Comparison of ENCODE assay signal across 14 cellular contexts in the genomic region with DNA sequence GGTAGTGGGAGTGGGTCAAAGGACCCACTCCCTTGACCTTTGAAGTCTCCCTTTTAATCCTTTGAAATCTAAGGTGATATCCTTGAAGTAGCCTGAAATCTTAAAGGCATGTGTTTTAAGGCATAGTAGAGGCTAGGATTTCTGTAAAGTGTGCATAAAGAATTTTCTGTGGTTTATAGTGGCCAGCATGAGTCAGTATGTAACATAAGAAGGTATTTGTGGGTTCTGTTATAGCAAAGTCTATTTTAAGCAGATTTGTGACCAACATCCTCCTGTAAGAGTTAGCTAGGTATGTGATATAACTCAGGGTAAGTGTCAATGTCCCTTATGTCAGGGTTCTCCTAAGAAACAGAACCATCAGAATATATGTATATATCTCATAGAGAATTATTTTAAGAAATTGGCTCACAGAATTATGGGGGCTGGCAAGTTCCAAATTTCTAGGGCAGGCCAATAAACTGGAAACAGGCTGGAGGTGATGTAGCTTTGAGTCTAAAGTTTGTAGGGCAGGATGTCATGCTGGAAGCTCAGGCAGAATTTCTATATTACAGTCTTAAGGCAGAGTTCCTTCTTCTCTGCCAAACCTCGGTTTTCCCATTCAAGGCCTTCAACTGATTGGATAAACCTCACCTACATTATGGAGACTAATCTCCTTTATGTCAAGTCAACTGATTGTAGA. TPM values are rescaled to one million over a fixed set of nuclear protein-coding genes. Genes with fewer than 3 reads are reported as not detected.
A peak's percentile ranks its signal among the peaks of the same experiment; 100 is the strongest.
DNase-seq lines count a peak whose midpoint lies in the region; ATAC-seq and TF ChIP-seq lines count a peak whose summit lies in the region.
"Had no signal": no experiment of that assay in that cellular context is flagged by ENCODE, and none has a peak within 500 bp of the region (broad histone marks: within the 10 kb centered on the region; RNA-seq: fewer than 3 reads in every experiment).

No MANE protein-coding gene starts in this region.

- H3K4me3 Mint-ChIP-seq in naive thymus-derived CD4-positive, alpha-beta T cell, result no peak overlapping the region
- H3K4me3 Mint-ChIP-seq: memory B cell; T-helper 2 cell treated with Interferon-gamma antibody and Interleukin-4, amounts not matched to agents 5 μg/mL and 100 μg/mL, for 36 hours had no signal

- peaks cover 0 to 1% (median 0%) of the 10 kb centered on the region in 11 donors for H3K9me3 Mint-ChIP-seq in naive thymus-derived CD4-positive, alpha-beta T cell
- H3K9me3 Mint-ChIP-seq: memory B cell; T-helper 2 cell treated with Interferon-gamma antibody and Interleukin-4, amounts not matched to agents 5 μg/mL and 100 μg/mL, for 36 hours had no signal

- H3K9ac ChIP-seq in GM23248, result no peak overlapping the region

- no peaks in the 10 kb centered on the region for H4K20me1 ChIP-seq in GM23248 (ENCODE audit: insufficient read depth)

- H3K36me3 ChIP-seq in GM23248 (ENCODE audit: low read depth), result no peaks in the 10 kb centered on the region
- no peaks in the 10 kb centered on the region for H3K36me3 ChIP-seq in naive thymus-derived CD4-positive, alpha-beta T cell (ENCODE audit: control insufficient read depth in 2 of 3, insufficient read depth in 3 of 3, low read length in 3 of 3)

- no peaks in the 10 kb centered on the region for H3K4me1 Mint-ChIP-seq in naive thymus-derived CD4-positive, alpha-beta T cell
- H3K4me1 Mint-ChIP-seq: memory B cell had no signal

- H3K9me2 ChIP-seq in GM23248 (ENCODE audit: insufficient read depth), result no peaks in the 10 kb centered on the region

- in situ Hi-C loops in GM23248 (cut with MboI) (no loop called here), GM13977 (cut with MboI; ENCODE audit: low pct_unique_long_range_greater_than_20kb, low sequenced_read_pairs, unreplicated experiment) (no loop called here)

- no peak overlapping the region for H3K27ac Mint-ChIP-seq in naive thymus-derived CD4-positive, alpha-beta T cell
- H3K27ac Mint-ChIP-seq: memory B cell; T-helper 2 cell treated with Interferon-gamma antibody and Interleukin-4, amounts not matched to agents 5 μg/mL and 100 μg/mL, for 36 hours had no signal

- no peaks in the 10 kb centered on the region for H3K36me3 Mint-ChIP-seq in naive thymus-derived CD4-positive, alpha-beta T cell
- H3K36me3 Mint-ChIP-seq: memory B cell had no signal

- H3K27ac ChIP-seq in GM23248, result peak overlapping the region; percentile 19; the same call in 1 of the 2 replicates
- no peak overlapping the region for H3K27ac ChIP-seq in naive thymus-derived CD4-positive, alpha-beta T cell (ENCODE audit: low read depth, low read length)

- H2AFZ ChIP-seq in GM23248, result no peak overlapping the region

- H3K4me1 ChIP-seq in GM23248 (ENCODE audit: insufficient read depth), result peaks cover 14% of the 10 kb centered on the region
- no peaks in the 10 kb centered on the region for H3K4me1 ChIP-seq in naive thymus-derived CD4-positive, alpha-beta T cell (ENCODE audit: control insufficient read depth in 2 of 2, insufficient read depth in 2 of 2, low read length in 2 of 2)

- no peaks in the 10 kb centered on the region for H3K9me3 ChIP-seq in GM23248 (ENCODE audit: low read depth)
- H3K9me3 ChIP-seq in naive thymus-derived CD4-positive, alpha-beta T cell (ENCODE audit: control insufficient read depth in 2 of 3, low read length in 3 of 3), result no peaks in the 10 kb centered on the region

- DNase-seq in AG20443 (ENCODE audit: low spot score) (peak; percentile 20), GM23248 (peak; percentile 82), M059J (ENCODE audit: low read depth) (peak; percentile 82), fibroblast of mammary gland (ENCODE audit: low read depth) (peak; percentile 80), GM13977 (ENCODE audit: low spot score) (no peak), NCI-H2107 (lab: John Stamatoyannopoulos, UW) (no peak), NCI-H510A (lab: John Stamatoyannopoulos, UW) (no peak)
- DNase-seq in naive thymus-derived CD4-positive, alpha-beta T cell, result no peak
- DNase-seq: activated gamma-delta T cell, NCI-H526, trophoblast cell had no signal

- no peaks in the 10 kb centered on the region for H3K27me3 ChIP-seq in GM23248 (replicated peaks; ENCODE audit: insufficient read depth)
- H3K27me3 ChIP-seq in naive thymus-derived CD4-positive, alpha-beta T cell (ENCODE audit: control insufficient read depth in 2 of 2, insufficient read depth in 2 of 2, low read length in 2 of 2), result no peaks in the 10 kb centered on the region

- no peaks in the 10 kb centered on the region for H3K79me2 ChIP-seq in GM23248 (ENCODE audit: insufficient read depth)

- H3K4me3 ChIP-seq in GM23248, result no peak overlapping the region
- no peak overlapping the region for H3K4me3 ChIP-seq in fibroblast of mammary gland (ENCODE audit: control insufficient read depth, low read depth, low read length)
- no peak overlapping the region for H3K4me3 ChIP-seq in naive thymus-derived CD4-positive, alpha-beta T cell (ENCODE audit: low read length)

- 57 to 61% methylated on average over 1 of the region's 1 CpG for WGBS in GM23248 (ENCODE audit: low coverage in 1 of 2, low lambda C conversion rate in 2 of 2, missing lambda C conversion rate in 2 of 2), 2 experiments

- ATAC-seq in naive thymus-derived CD4-positive, alpha-beta T cell, result no peak

- POLR2A ChIA-PET in naive thymus-derived CD4-positive, alpha-beta T cell (lab: Charles Lee), result no interaction called here

- H3F3A ChIP-seq in GM23248 (ENCODE audit: insufficient read depth), result peaks cover 13% of the 10 kb centered on the region

- intact Hi-C loops in naive thymus-derived CD4-positive, alpha-beta T cell (cut with micrococcal nuclease), result no loop called here

- CTCF ChIA-PET in naive thymus-derived CD4-positive, alpha-beta T cell (lab: Charles Lee), result no interaction called here

- H3K4me2 ChIP-seq in GM23248 (ENCODE audit: unreplicated experiment), result peak overlapping the region; percentile 60

- peaks cover 0 to 5% (median 0%) of the 10 kb centered on the region in 5 donors for H3K27me3 Mint-ChIP-seq in naive thymus-derived CD4-positive, alpha-beta T cell

- TF ChIP-seq CTCF in fibroblast of mammary gland (conservative IDR thresholded peaks at IDR 0.05; ENCODE audit: control insufficient read depth, insufficient read depth, low read depth, low read length) (no peak), GM13977 (IDR thresholded peaks at IDR 0.05; ENCODE audit: extremely low read depth, insufficient read depth, missing control alignments) (no peak)

RNA-seq across cellular contexts. Expression of gene EPYC, which starts 18.7 kb away (rescaled TPM):
- total RNA-seq in GM23248 (2014; rRNA removed; shearing (Covaris generic)), result not detected in 2 replicates
- not detected in 2 replicates for polyA plus RNA-seq in GM23248 (2016; fragmentation: Nextera tagmentation; extraction: Ambion mirVana)
- 0.17 TPM in 1 of 2 replicates, not detected in the other for total RNA-seq in M059J (2014; rRNA removed; shearing (Covaris generic))
- total RNA-seq in naive thymus-derived CD4-positive, alpha-beta T cell, result not detected
- not detected for polyA plus RNA-seq in naive thymus-derived CD4-positive, alpha-beta T cell
- total RNA-seq: epithelial cell of proximal tubule had no signal

RNA-seq across cellular contexts. Expression of gene KERA, which starts 34.4 kb away (rescaled TPM):
- not detected in 2 replicates for total RNA-seq in GM23248 (2014; rRNA removed; shearing (Covaris generic))
- polyA plus RNA-seq in GM23248 (2016; fragmentation: Nextera tagmentation; extraction: Ambion mirVana), result not detected in 2 replicates
- not detected in 2 replicates for total RNA-seq in M059J (2014; rRNA removed; shearing (Covaris generic))
- not detected for total RNA-seq in naive thymus-derived CD4-positive, alpha-beta T cell
- polyA plus RNA-seq in naive thymus-derived CD4-positive, alpha-beta T cell, result not detected
- total RNA-seq: epithelial cell of proximal tubule had no signal

Comparison
In these comparisons a context has a peak if more than half of its experiments do, and no peak if none do; other contexts are left out.
1. DNase-seq: peak in AG20443 (single experiment), GM23248 (single experiment), M059J (single experiment) and fibroblast of mammary gland (single experiment); none in GM13977 (single experiment), NCI-H2107 (single experiment), NCI-H510A (single experiment) and naive thymus-derived CD4-positive, alpha-beta T cell (0 of 9).